8 cellular contexts compared by ENCODE assay signal in genomic region chr10:30784896-30785605, GRCh38.
DNase-seq lines count a peak whose midpoint lies in the region; ATAC-seq and TF ChIP-seq lines count a peak whose summit lies in the region.

No MANE protein-coding gene starts in this region.

- intact Hi-C loops in breast epithelium (cut with DNase I; ENCODE audit: low total_unique reads) (loop anchor here (5.0 kb wide), 2 partner anchors 247 to 1022 kb away; partner anchors contain the start of gene ZNF438), MCF 10A (cut with micrococcal nuclease) (loop anchor here (1.0 to 5.0 kb wide), 4 partner anchors 247 to 1023 kb away; partner anchors contain the start of genes ZEB1 and ZNF438), upper lobe of right lung (cut with DNase I) (loop anchor here (10.0 kb wide), 1 partner anchor 250 kb away; the partner anchor contains the start of gene ZNF438)

- TF ChIP-seq POLR2A in breast epithelium (IDR thresholded peaks at IDR 0.05): no peak

- H3K27ac ChIP-seq in breast epithelium (peak overlapping the region; percentile 88 to 89), upper lobe of right lung (peak overlapping the region; percentile 97)

- peak; percentile 88 for ATAC-seq in upper lobe of right lung

- H3K4me1 Mint-ChIP-seq in MCF 10A (ENCODE audit: insufficient read depth, unreplicated experiment): peaks cover 24% of the 10 kb centered on the region
- peaks cover 26% of the 10 kb centered on the region for H3K4me1 Mint-ChIP-seq in activated naive CD4-positive, alpha-beta T cell treated with anti-CD3 and anti-CD28 coated beads, Interleukin-2, amount 10 ng/mL, durations not matched to agents 7 days and 5 days
- H3K4me1 Mint-ChIP-seq in nephron progenitor cell: peaks cover 53% of the 10 kb centered on the region

- H3K27me3 ChIP-seq in breast epithelium (no peaks in the 10 kb centered on the region), upper lobe of right lung (no peaks in the 10 kb centered on the region)

- CTCF ChIA-PET in MCF 10A (lab: Yijun Ruan, JAX): interaction anchor here (0.7 to 0.8 kb wide), 4 partner anchors 22 to 548 kb away, joined by 3 to 5 read pairs (median 3); partner anchors contain the start of gene ZNF438
- CTCF ChIA-PET in activated naive CD4-positive, alpha-beta T cell treated with anti-CD3 and anti-CD28 coated beads, Interleukin-2, amount 10 ng/mL, durations not matched to agents 7 days and 5 days (lab: Charles Lee): interaction anchor here (0.6 to 3.5 kb wide), 22 partner anchors 26 to 1023 kb away, joined by 3 to 19 read pairs (median 4); partner anchors contain the start of gene ZNF438

- no peaks in the 10 kb centered on the region for H3K36me3 ChIP-seq in breast epithelium
- H3K36me3 ChIP-seq in upper lobe of right lung: no peaks in the 10 kb centered on the region

- H3K27ac Mint-ChIP-seq in MCF 10A (ENCODE audit: low read depth, unreplicated experiment) (no peak overlapping the region), nephron progenitor cell (no peak overlapping the region)
- no peak overlapping the region for H3K27ac Mint-ChIP-seq in activated naive CD4-positive, alpha-beta T cell treated with anti-CD3 and anti-CD28 coated beads, Interleukin-2, amount 10 ng/mL, durations not matched to agents 7 days and 5 days

- H3K4me3 Mint-ChIP-seq in MCF 10A (ENCODE audit: unreplicated experiment): no peak overlapping the region
- H3K4me3 Mint-ChIP-seq in activated naive CD4-positive, alpha-beta T cell treated with anti-CD3 and anti-CD28 coated beads, Interleukin-2, amount 10 ng/mL, durations not matched to agents 7 days and 5 days: peak overlapping the region; percentile 66
- H3K4me3 Mint-ChIP-seq in nephron progenitor cell: peak overlapping the region; percentile 80

- no TSS peak for BruUV-seq in MCF 10A (replicated peaks; lab: Mats Ljungman, UMichigan)

- H3K4me1 ChIP-seq in breast epithelium (peaks cover 0 to 6% of the 10 kb centered on the region in 2 donors), upper lobe of right lung (peaks cover 14% of the 10 kb centered on the region)

- POLR2A ChIA-PET in MCF 10A (lab: Yijun Ruan, JAX): interaction anchor here (1.7 kb wide), 1 partner anchor 533 kb away, joined by 3 read pairs; the partner anchor contains the start of gene ZEB1

- H3K4me3 ChIP-seq in breast epithelium (peak overlapping the region; percentile 64 to 77 (median 70)), upper lobe of right lung (peak overlapping the region; percentile 83)

- no peaks in the 10 kb centered on the region for H3K9me3 ChIP-seq in breast epithelium
- H3K9me3 ChIP-seq in upper lobe of right lung: no peaks in the 10 kb centered on the region

- DNase-seq in breast epithelium (ENCODE audit: low spot score in 2 of 2): peak in 1 of 2 donors; percentile 44
- DNase-seq in MCF 10A (ENCODE audit: unreplicated experiment): no peak
- peak; percentile 59 for DNase-seq in NCI-H510A treated with DMSO at 0.1 percent for 48 hours (lab: John Stamatoyannopoulos, UW)
- peak; percentile 45 for DNase-seq in activated naive CD4-positive, alpha-beta T cell treated with anti-CD3 and anti-CD28 coated beads, Interleukin-2, amount 10 ng/mL, durations not matched to agents 7 days and 5 days
- DNase-seq in globus pallidus (ENCODE audit: low spot score): peak; percentile 92
- DNase-seq in nephron progenitor cell: peak; percentile 77
- peak; percentile 86 for DNase-seq in upper lobe of right lung
- DNase-seq in HUDEP-2 (lab: John Stamatoyannopoulos, UW; ENCODE audit: unreplicated experiment in 76 of 76): no peak

- H3K27me3 Mint-ChIP-seq in MCF 10A (ENCODE audit: insufficient read depth, unreplicated experiment) (no peaks in the 10 kb centered on the region), nephron progenitor cell (ENCODE audit: low read depth, poor library complexity) (peaks cover 8% of the 10 kb centered on the region)
- H3K27me3 Mint-ChIP-seq in activated naive CD4-positive, alpha-beta T cell treated with anti-CD3 and anti-CD28 coated beads, Interleukin-2, amount 10 ng/mL, durations not matched to agents 7 days and 5 days: peaks cover 17% of the 10 kb centered on the region

- H3K36me3 Mint-ChIP-seq in MCF 10A (ENCODE audit: insufficient read depth, unreplicated experiment) (no peaks in the 10 kb centered on the region), nephron progenitor cell (ENCODE audit: low read depth) (no peaks in the 10 kb centered on the region)
- peaks cover 3% of the 10 kb centered on the region for H3K36me3 Mint-ChIP-seq in activated naive CD4-positive, alpha-beta T cell treated with anti-CD3 and anti-CD28 coated beads, Interleukin-2, amount 10 ng/mL, durations not matched to agents 7 days and 5 days

- H3K9me3 Mint-ChIP-seq in MCF 10A (ENCODE audit: unreplicated experiment) (no peaks in the 10 kb centered on the region), nephron progenitor cell (peaks cover 5% of the 10 kb centered on the region)
- H3K9me3 Mint-ChIP-seq in activated naive CD4-positive, alpha-beta T cell treated with anti-CD3 and anti-CD28 coated beads, Interleukin-2, amount 10 ng/mL, durations not matched to agents 7 days and 5 days: no peaks in the 10 kb centered on the region

- TF ChIP-seq CTCF in breast epithelium (IDR thresholded peaks at IDR 0.05): no peak
- no peak for TF ChIP-seq CTCF in MCF 10A (IDR thresholded peaks at IDR 0.05; ENCODE audit: unreplicated experiment)
- no peak for TF ChIP-seq CTCF in nephron progenitor cell (IDR thresholded peaks at IDR 0.05)
- no peak for TF ChIP-seq CTCF in upper lobe of right lung (IDR thresholded peaks at IDR 0.05)

Comparison
In these comparisons a context has a peak if more than half of its experiments do, and no peak if none do; other contexts are left out.
1. DNase-seq: peak in NCI-H510A treated with DMSO at 0.1 percent for 48 hours (single experiment), activated naive CD4-positive, alpha-beta T cell treated with anti-CD3 and anti-CD28 coated beads, Interleukin-2, amount 10 ng/mL, durations not matched to agents 7 days and 5 days (single experiment), globus pallidus (single experiment), nephron progenitor cell (single experiment) and upper lobe of right lung (single experiment); none in MCF 10A (single experiment) and HUDEP-2 (0 of 76).